In genomic region chr15:83290236-83290635, GRCh38 we compare ENCODE assay signal across 17 cellular contexts. TPM values are rescaled to one million over a fixed set of nuclear protein-coding genes. Genes with fewer than 3 reads are reported as not detected.
DNase-seq lines count a peak whose midpoint lies in the region; ATAC-seq and TF ChIP-seq lines count a peak whose summit lies in the region.
"Had no signal": no experiment of that assay in that cellular context is flagged by ENCODE, and none has a peak within 500 bp of the region (broad histone marks: within the 10 kb centered on the region; RNA-seq: fewer than 3 reads in every experiment).

No MANE protein-coding gene starts in this region.

- H3K4me1 ChIP-seq in esophagus muscularis mucosa: no peaks in the 10 kb centered on the region
- H3K4me1 ChIP-seq: BE2C had no signal

- DNase-seq in NCI-H226 (peak; percentile 26), SK-MEL-5 (ENCODE audit: low read depth, low spot score) (peak; percentile 12), esophagus muscularis mucosa (ENCODE audit: extremely low spot score) (peak; percentile 77), mesothelial cell of epicardium (ENCODE audit: low spot score in 2 of 2, unreplicated experiment in 2 of 2) (no peak), LoVo (ENCODE audit: low spot score) (no peak), nucleus accumbens (lab: John Stamatoyannopoulos, UW) (no peak)
- DNase-seq in activated CD8-positive, alpha-beta memory T cell treated with anti-CD3 and anti-CD28 coated beads, Interleukin-2, amount 50 U/mL, for 4 hours: no peak
- DNase-seq: BE2C; CD4-positive, alpha-beta memory T cell; DMS153; DMS79 treated with DMSO at 0.1 percent for 48 hours; EL; H9 had no signal

- H3K36me3 Mint-ChIP-seq in mesothelial cell of epicardium: no peaks in the 10 kb centered on the region
- H3K36me3 Mint-ChIP-seq: CD4-positive, alpha-beta memory T cell had no signal

- H3K4me1 Mint-ChIP-seq in mesothelial cell of epicardium: peaks cover 56% of the 10 kb centered on the region

- H3K27me3 ChIP-seq in esophagus muscularis mucosa: peaks cover 0 to 37% (median 5%) of the 10 kb centered on the region in 4 donors

- in situ Hi-C loops in SK-MEL-5 (cut with HindIII; ENCODE audit: low pct_unique_long_range_greater_than_20kb, low sequenced_read_pairs): no loop called here

- WGBS in esophagus muscularis mucosa: 79% methylated on average over 4 of the region's 4 CpGs

- no peaks in the 10 kb centered on the region for H3K9me3 ChIP-seq in esophagus muscularis mucosa
- H3K9me3 ChIP-seq: A549, BE2C had no signal

- peaks cover 18% of the 10 kb centered on the region for H3K27me3 Mint-ChIP-seq in mesothelial cell of epicardium (ENCODE audit: low read depth)

- ATAC-seq in GM21423 (IDR thresholded peaks at IDR 0.05; ENCODE audit: unreplicated experiment): no peak
- ATAC-seq: A549, HepG2 had no signal

- no peak overlapping the region for H3K4me3 ChIP-seq in esophagus muscularis mucosa
- H3K4me3 ChIP-seq: A549 had no signal

- H3K27ac Mint-ChIP-seq in mesothelial cell of epicardium: peak overlapping the region; percentile 45
- H3K27ac Mint-ChIP-seq: CD4-positive, alpha-beta memory T cell; H9 had no signal

- H3K36me3 ChIP-seq in esophagus muscularis mucosa: no peaks in the 10 kb centered on the region
- H3K36me3 ChIP-seq: BE2C had no signal

- intact Hi-C loops in esophagus muscularis mucosa (cut with DNase I): no loop called here

- TF ChIP-seq CTCF in esophagus muscularis mucosa (IDR thresholded peaks at IDR 0.05) (no peak), mesothelial cell of epicardium (IDR thresholded peaks at IDR 0.05; ENCODE audit: unreplicated experiment) (no peak)

- H3K9me3 Mint-ChIP-seq in mesothelial cell of epicardium: no peaks in the 10 kb centered on the region
- H3K9me3 Mint-ChIP-seq: CD4-positive, alpha-beta memory T cell; H9 had no signal

- no peak overlapping the region for H3K4me3 Mint-ChIP-seq in mesothelial cell of epicardium
- H3K4me3 Mint-ChIP-seq: CD4-positive, alpha-beta memory T cell; H9 had no signal

- H3K27ac ChIP-seq in esophagus muscularis mucosa (replicated peaks in 1 of 4): no peak overlapping the region
- H3K27ac ChIP-seq: A549, C4-2B had no signal

- TF ChIP-seq POLR2A in esophagus muscularis mucosa (IDR thresholded peaks at IDR 0.05; ENCODE audit: low read depth): no peak

- no peak for TF ChIP-seq EP300 in esophagus muscularis mucosa (IDR thresholded peaks at IDR 0.05)

RNA-seq across cellular contexts. Expression of gene BNC1, which starts 5.8 kb away (rescaled TPM):
- not detected in 2 replicates for total RNA-seq in SK-MEL-5 (2014; rRNA removed; shearing (Covaris generic))
- polyA plus RNA-seq in SK-MEL-5 (2015; cell fraction: cytosol; rRNA removed): not detected in 2 replicates
- polyA plus RNA-seq in SK-MEL-5 (2015; cell fraction: nucleus; rRNA removed): not detected in 2 replicates
- under 1 TPM in 3 of 4 donors, not detected in 1; 0.11 to 0.83 (median 0.19) TPM for total RNA-seq in esophagus muscularis mucosa
- total RNA-seq in mesothelial cell of epicardium: 49.5 to 54.0 TPM (median 50.9 TPM) in 3 replicates
- total RNA-seq: CD4-positive, alpha-beta memory T cell; H9; HepG2 had no signal
- polyA plus RNA-seq: CD4-positive, alpha-beta memory T cell; HepG2 had no signal

Comparison
In these comparisons a context has a peak if more than half of its experiments do, and no peak if none do; other contexts are left out.
1. DNase-seq: peak in NCI-H226 (single experiment), SK-MEL-5 (single experiment) and esophagus muscularis mucosa (single experiment); none in mesothelial cell of epicardium (0 of 2), LoVo (single experiment), activated CD8-positive, alpha-beta memory T cell treated with anti-CD3 and anti-CD28 coated beads, Interleukin-2, amount 50 U/mL, for 4 hours (single experiment) and nucleus accumbens (0 of 56).
2. RNA of gene BNC1, which starts 5.8 kb away (total RNA-seq): 49.5 to 54.0 TPM in mesothelial cell of epicardium; 0.11 to 0.83 TPM in esophagus muscularis mucosa and not detected in SK-MEL-5; every median in the first group is over 10 times any median in the second.